1 cellular context compared by ENCODE assay signal in the genomic region with DNA sequence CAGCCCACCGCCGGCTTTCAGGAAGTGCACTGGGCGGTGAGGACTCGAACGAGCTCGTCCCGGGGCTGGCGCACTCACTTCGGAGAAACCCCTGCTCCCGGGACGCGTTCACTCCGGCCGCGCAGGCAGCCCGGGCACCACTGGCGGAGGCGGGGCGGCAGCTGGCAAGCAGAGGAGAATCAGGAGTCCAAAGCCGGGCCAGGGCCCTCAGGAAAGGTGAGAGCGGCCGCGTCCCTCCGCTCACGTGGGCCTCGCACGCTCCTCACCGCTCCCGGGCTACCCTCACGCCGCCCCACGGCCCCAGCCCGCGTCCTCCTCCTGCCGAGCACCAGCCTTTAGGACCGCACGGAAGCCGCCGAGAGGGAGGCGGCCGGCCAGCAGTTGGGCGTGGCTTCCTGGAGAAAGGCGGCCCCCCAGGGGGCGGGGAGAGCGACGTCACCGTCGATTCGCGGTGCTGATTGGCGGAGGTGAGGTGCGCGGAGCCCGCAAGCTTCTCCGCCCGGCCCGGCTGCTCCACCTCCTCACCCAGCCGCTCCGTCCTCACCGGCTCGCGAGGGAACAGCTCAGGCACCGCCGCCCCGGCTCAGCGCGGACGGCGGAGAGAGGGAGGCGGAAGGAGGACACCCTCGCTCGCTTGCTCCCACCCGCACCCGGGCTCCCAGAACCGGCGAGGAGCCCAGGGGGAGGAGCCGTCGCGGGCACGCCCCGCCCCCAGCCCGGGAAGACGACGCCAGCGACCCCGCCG.
A peak's percentile ranks its signal among the peaks of the same experiment; 100 is the strongest.
TF ChIP-seq lines count a peak whose summit lies in the region.

A gene (plus strand): TSS at position 516 of the 745 bp plus-strand sequence. CDS start 400 bp downstream, outside the sequence.

TF ChIP-seq in HepG2, 621 proteins besides CTCF, POLR2A, EP300 and RAD21 (continued from another document):
- TF ChIP-seq, protein P1, sequence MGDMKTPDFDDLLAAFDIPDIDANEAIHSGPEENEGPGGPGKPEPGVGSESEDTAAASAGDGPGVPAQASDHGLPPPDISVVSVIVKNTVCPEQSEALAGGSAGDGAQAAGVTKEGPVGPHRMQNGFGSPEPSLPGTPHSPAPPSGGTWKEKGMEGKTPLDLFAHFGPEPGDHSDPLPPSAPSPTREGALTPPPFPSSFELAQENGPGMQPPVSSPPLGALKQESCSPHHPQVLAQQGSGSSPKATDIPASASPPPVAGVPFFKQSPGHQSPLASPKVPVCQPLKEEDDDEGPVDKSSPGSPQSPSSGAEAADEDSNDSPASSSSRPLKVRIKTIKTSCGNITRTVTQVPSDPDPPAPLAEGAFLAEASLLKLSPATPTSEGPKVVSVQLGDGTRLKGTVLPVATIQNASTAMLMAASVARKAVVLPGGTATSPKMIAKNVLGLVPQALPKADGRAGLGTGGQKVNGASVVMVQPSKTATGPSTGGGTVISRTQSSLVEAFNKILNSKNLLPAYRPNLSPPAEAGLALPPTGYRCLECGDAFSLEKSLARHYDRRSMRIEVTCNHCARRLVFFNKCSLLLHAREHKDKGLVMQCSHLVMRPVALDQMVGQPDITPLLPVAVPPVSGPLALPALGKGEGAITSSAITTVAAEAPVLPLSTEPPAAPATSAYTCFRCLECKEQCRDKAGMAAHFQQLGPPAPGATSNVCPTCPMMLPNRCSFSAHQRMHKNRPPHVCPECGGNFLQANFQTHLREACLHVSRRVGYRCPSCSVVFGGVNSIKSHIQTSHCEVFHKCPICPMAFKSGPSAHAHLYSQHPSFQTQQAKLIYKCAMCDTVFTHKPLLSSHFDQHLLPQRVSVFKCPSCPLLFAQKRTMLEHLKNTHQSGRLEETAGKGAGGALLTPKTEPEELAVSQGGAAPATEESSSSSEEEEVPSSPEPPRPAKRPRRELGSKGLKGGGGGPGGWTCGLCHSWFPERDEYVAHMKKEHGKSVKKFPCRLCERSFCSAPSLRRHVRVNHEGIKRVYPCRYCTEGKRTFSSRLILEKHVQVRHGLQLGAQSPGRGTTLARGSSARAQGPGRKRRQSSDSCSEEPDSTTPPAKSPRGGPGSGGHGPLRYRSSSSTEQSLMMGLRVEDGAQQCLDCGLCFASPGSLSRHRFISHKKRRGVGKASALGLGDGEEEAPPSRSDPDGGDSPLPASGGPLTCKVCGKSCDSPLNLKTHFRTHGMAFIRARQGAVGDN (CRISPR knock-in tag; IDR thresholded peaks at IDR 0.05): peak; percentile 95
- TF ChIP-seq ZNF644 (CRISPR knock-in tag; IDR thresholded peaks at IDR 0.05; ENCODE audit: low read depth) (no peak), ZNF282 (IDR thresholded peaks at IDR 0.05; ENCODE audit: partially characterized antibody) (no peak), BORCS8-MEF2B (CRISPR knock-in tag; IDR thresholded peaks at IDR 0.05) (peak; percentile 83; the same call in 1 of the 2 replicates), ZNF367 (CRISPR knock-in tag; IDR thresholded peaks at IDR 0.05; ENCODE audit: borderline replicate concordance) (no peak), MTA1 (CRISPR knock-in tag; IDR thresholded peaks at IDR 0.05; ENCODE audit: borderline replicate concordance) (peak; percentile 91), LCORL (IDR thresholded peaks at IDR 0.05) (no peak), LCORL (CRISPR knock-in tag; IDR thresholded peaks at IDR 0.05) (peak; percentile 86)
- TF ChIP-seq, protein P2, sequence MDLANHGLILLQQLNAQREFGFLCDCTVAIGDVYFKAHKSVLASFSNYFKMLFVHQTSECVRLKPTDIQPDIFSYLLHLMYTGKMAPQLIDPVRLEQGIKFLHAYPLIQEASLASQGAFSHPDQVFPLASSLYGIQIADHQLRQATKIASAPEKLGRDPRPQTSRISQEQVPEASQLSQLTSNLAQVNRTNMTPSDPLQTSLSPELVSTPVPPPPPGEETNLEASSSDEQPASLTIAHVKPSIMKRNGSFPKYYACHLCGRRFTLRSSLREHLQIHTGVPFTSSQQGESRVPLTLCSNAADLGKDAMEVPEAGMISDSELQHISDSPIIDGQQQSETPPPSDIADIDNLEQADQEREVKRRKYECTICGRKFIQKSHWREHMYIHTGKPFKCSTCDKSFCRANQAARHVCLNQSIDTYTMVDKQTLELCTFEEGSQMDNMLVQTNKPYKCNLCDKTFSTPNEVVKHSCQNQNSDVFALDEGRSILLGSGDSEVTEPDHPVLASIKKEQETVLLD (CRISPR knock-in tag; IDR thresholded peaks at IDR 0.05; ENCODE audit: low read depth): peak; percentile 99
- TF ChIP-seq, protein P3, sequence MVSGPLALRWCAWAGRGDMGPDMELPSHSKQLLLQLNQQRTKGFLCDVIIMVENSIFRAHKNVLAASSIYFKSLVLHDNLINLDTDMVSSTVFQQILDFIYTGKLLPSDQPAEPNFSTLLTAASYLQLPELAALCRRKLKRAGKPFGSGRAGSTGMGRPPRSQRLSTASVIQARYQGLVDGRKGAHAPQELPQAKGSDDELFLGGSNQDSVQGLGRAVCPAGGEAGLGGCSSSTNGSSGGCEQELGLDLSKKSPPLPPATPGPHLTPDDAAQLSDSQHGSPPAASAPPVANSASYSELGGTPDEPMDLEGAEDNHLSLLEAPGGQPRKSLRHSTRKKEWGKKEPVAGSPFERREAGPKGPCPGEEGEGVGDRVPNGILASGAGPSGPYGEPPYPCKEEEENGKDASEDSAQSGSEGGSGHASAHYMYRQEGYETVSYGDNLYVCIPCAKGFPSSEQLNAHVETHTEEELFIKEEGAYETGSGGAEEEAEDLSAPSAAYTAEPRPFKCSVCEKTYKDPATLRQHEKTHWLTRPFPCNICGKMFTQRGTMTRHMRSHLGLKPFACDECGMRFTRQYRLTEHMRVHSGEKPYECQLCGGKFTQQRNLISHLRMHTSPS (CRISPR knock-in tag; IDR thresholded peaks at IDR 0.05; ENCODE audit: low read depth): peak; percentile 72
- TF ChIP-seq, protein P4, sequence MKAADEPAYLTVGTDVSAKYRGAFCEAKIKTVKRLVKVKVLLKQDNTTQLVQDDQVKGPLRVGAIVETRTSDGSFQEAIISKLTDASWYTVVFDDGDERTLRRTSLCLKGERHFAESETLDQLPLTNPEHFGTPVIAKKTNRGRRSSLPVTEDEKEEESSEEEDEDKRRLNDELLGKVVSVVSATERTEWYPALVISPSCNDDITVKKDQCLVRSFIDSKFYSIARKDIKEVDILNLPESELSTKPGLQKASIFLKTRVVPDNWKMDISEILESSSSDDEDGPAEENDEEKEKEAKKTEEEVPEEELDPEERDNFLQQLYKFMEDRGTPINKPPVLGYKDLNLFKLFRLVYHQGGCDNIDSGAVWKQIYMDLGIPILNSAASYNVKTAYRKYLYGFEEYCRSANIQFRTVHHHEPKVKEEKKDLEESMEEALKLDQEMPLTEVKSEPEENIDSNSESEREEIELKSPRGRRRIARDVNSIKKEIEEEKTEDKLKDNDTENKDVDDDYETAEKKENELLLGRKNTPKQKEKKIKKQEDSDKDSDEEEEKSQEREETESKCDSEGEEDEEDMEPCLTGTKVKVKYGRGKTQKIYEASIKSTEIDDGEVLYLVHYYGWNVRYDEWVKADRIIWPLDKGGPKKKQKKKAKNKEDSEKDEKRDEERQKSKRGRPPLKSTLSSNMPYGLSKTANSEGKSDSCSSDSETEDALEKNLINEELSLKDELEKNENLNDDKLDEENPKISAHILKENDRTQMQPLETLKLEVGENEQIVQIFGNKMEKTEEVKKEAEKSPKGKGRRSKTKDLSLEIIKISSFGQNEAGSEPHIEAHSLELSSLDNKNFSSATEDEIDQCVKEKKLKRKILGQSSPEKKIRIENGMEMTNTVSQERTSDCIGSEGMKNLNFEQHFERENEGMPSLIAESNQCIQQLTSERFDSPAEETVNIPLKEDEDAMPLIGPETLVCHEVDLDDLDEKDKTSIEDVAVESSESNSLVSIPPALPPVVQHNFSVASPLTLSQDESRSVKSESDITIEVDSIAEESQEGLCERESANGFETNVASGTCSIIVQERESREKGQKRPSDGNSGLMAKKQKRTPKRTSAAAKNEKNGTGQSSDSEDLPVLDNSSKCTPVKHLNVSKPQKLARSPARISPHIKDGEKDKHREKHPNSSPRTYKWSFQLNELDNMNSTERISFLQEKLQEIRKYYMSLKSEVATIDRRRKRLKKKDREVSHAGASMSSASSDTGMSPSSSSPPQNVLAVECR (CRISPR knock-in tag; IDR thresholded peaks at IDR 0.05; ENCODE audit: borderline replicate concordance): peak; percentile 96
